Comparison of ENCODE assay signal across 12 cellular contexts in genomic region chr2:62217980-62218379, GRCh38. TPM values are rescaled to one million over a fixed set of nuclear protein-coding genes. Genes with fewer than 3 reads are reported as not detected.
DNase-seq lines count a peak whose midpoint lies in the region.
"Had no signal": no experiment of that assay in that cellular context is flagged by ENCODE, and none has a peak within 500 bp of the region (broad histone marks: within the 10 kb centered on the region; RNA-seq: fewer than 3 reads in every experiment).

No MANE protein-coding gene starts in this region.

- no peak overlapping the region for H3K4me3 Mint-ChIP-seq in immature natural killer cell

- H3K27me3 Mint-ChIP-seq in immature natural killer cell (ENCODE audit: low read depth in 3 of 3), result peaks cover 0 to 6% (median 2%) of the 10 kb centered on the region in 3 donors

- H3K27ac ChIP-seq in subcutaneous abdominal adipose tissue (ENCODE audit: low read depth, low read length), result peak overlapping the region; percentile 31
- H3K27ac ChIP-seq: cardiac muscle cell had no signal

- H3K27ac Mint-ChIP-seq in immature natural killer cell, result peak overlapping the region; percentile 26 to 71 (median 46)

- H3K36me3 Mint-ChIP-seq in immature natural killer cell, result peaks cover 5 to 7% (median 6%) of the 10 kb centered on the region in 3 donors

- H3K36me3 ChIP-seq in subcutaneous abdominal adipose tissue (ENCODE audit: control insufficient read depth in 5 of 5, insufficient read depth in 5 of 5, low read length in 5 of 5) (peaks cover 0 to 8% (median 7%) of the 10 kb centered on the region in 5 donors), HAP-1 (replicated peaks) (no peaks in the 10 kb centered on the region; the same call in 1 of the 2 replicates)

- no peaks in the 10 kb centered on the region for H3K9me3 Mint-ChIP-seq in immature natural killer cell

- peak; percentile 20 for DNase-seq in activated CD8-positive, alpha-beta memory T cell treated with anti-CD3 and anti-CD28 coated beads, Interleukin-2, amount 50 U/mL, for 48 hours
- DNase-seq in activated CD8-positive, alpha-beta memory T cell treated with anti-CD3 and anti-CD28 coated beads, Interleukin-2, amount 50 U/mL, for 4 hours, result no peak
- peak; percentile 80 for DNase-seq in amniotic epithelial cell (ENCODE audit: low read depth)
- no peak for DNase-seq in immature natural killer cell
- DNase-seq in HAP-1 (ENCODE audit: low spot score in 2 of 2), result no peak
- no peak for DNase-seq in NCI-H2107 treated with DMSO at 0.1 percent for 48 hours (lab: John Stamatoyannopoulos, UW; ENCODE audit: unreplicated experiment)
- DNase-seq in NCI-H69 (lab: John Stamatoyannopoulos, UW), result no peak
- DNase-seq: NCI-H82; stimulated activated naive CD4-positive, alpha-beta T cell had no signal

- H3K27me3 ChIP-seq in subcutaneous abdominal adipose tissue (ENCODE audit: control insufficient read depth in 5 of 5, insufficient read depth in 4 of 5, low read length in 5 of 5), result no peaks in the 10 kb centered on the region
- no peaks in the 10 kb centered on the region for H3K27me3 ChIP-seq in HAP-1 (ENCODE audit: low read depth)
- H3K27me3 ChIP-seq: cardiac muscle cell had no signal

- H3K4me3 ChIP-seq in subcutaneous abdominal adipose tissue (ENCODE audit: low read depth in 1 of 5, low read length in 5 of 5) (no peak overlapping the region), HAP-1 (no peak overlapping the region)
- H3K4me3 ChIP-seq: A549, cardiac muscle cell had no signal

- in situ Hi-C loops in HAP-1 (cut with MboI; ENCODE audit: low sequenced_read_pairs), result no loop called here

- H3K9ac ChIP-seq in subcutaneous abdominal adipose tissue (ENCODE audit: low read length in 5 of 5), result no peak overlapping the region

- H3K4me1 Mint-ChIP-seq in immature natural killer cell, result peaks cover 99 to 100% of the 10 kb centered on the region in 2 donors

- H3K4me1 ChIP-seq in subcutaneous abdominal adipose tissue (ENCODE audit: control insufficient read depth in 5 of 5, insufficient read depth in 5 of 5, low read length in 5 of 5) (peaks cover 8 to 68% (median 46%) of the 10 kb centered on the region in 5 donors), HAP-1 (no peaks in the 10 kb centered on the region)

- H3K9me3 ChIP-seq in subcutaneous abdominal adipose tissue (ENCODE audit: control insufficient read depth in 5 of 5, low read length in 5 of 5), result peaks cover 0 to 2% (median 0%) of the 10 kb centered on the region in 5 donors
- no peaks in the 10 kb centered on the region for H3K9me3 ChIP-seq in HAP-1

RNA-seq across cellular contexts. Expression of gene B3GNT2, which starts 22.1 kb away (rescaled TPM):
- polyA plus RNA-seq in immature natural killer cell, result 10 to 100 TPM; 46.7 to 96.9 (median 50.4) TPM

Comparison
In these comparisons a context has a peak if more than half of its experiments do, and no peak if none do; other contexts are left out.
1. DNase-seq: peak in activated CD8-positive, alpha-beta memory T cell treated with anti-CD3 and anti-CD28 coated beads, Interleukin-2, amount 50 U/mL, for 48 hours (single experiment) and amniotic epithelial cell (single experiment); none in activated CD8-positive, alpha-beta memory T cell treated with anti-CD3 and anti-CD28 coated beads, Interleukin-2, amount 50 U/mL, for 4 hours (single experiment), immature natural killer cell (0 of 3), HAP-1 (0 of 2), NCI-H2107 treated with DMSO at 0.1 percent for 48 hours (single experiment) and NCI-H69 (single experiment).